In the genomic region with DNA sequence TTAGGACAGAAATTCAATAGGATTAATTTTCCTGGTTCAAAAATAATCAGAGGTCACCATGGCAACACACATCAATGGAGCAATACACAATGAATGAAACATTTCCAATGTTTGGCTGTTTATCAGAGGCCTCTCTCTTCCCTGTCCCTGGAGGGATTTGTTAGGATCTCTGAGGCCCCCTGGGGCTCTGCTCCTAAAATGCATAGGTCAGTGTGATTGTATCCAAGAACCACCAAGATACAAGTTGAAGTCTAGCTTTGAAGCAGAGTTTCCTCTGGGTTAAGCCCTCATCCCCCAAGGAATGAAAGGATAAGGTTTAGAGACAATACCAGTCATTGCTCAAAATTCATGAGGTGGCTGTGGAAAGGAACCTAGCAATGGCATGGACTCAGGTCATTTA, we compare ENCODE assay signal across 1 cellular context.
TF ChIP-seq lines count a peak whose summit lies in the region.

No MANE protein-coding gene starts in this region.

TF ChIP-seq in HepG2, 621 proteins besides CTCF, POLR2A, EP300 and RAD21 (continued from another document):
- TF ChIP-seq RFX1 (IDR thresholded peaks at IDR 0.05) = peak; percentile 10; the same call in 1 of the 2 replicates
